In genomic region chr10:44801383-44802327, GRCh38 we compare ENCODE assay signal across 9 cellular contexts.
DNase-seq lines count a peak whose midpoint lies in the region; ATAC-seq, FAIRE-seq and TF ChIP-seq lines count a peak whose summit lies in the region.
"Had no signal": no experiment of that assay in that cellular context is flagged by ENCODE, and none has a peak within 500 bp of the region (broad histone marks: within the 10 kb centered on the region; RNA-seq: fewer than 3 reads in every experiment).

No MANE protein-coding gene starts in this region.

- no peaks in the 10 kb centered on the region for H4K20me1 ChIP-seq in K562 (replicated peaks; ENCODE audit: control insufficient read depth, insufficient read depth, low read length)

- no peak for TF ChIP-seq RAD21 in K562 (CRISPR knock-in tag; conservative IDR thresholded peaks at IDR 0.05 in 1 of 2, IDR thresholded peaks at IDR 0.05 in 1 of 2)

- ATAC-seq in K562 (0 out of 3 replicates have a peak, but pooled peaks have one; percentile 20), GM19023 (IDR thresholded peaks at IDR 0.05; ENCODE audit: unreplicated experiment) (no peak)
- ATAC-seq in natural killer cell treated with Interleukin-12 subunit alpha and Interleukin-12 subunit beta and Interleukin-15 and Interleukin-18, amount 100 ng/mL, for 72 hours: no peak

- POLR2A ChIA-PET in K562 (lab: Yijun Ruan, JAX): interaction anchor here (0.8 to 1.1 kb wide), 2 partner anchors 18 to 23 kb away, joined by 4 to 5 read pairs; no protein-coding TSS in a partner anchor

- no peaks in the 10 kb centered on the region for H3K4me1 Mint-ChIP-seq in natural killer cell treated with Interleukin-12 subunit alpha and Interleukin-12 subunit beta and Interleukin-15 and Interleukin-18, amount 100 ng/mL, for 72 hours (ENCODE audit: low read depth in 2 of 2)

- no peak overlapping the region for H3K4me3 ChIP-seq in K562

- CTCF ChIA-PET in K562 (lab: Yijun Ruan, JAX; ENCODE audit: low intra/inter-chr PET ratio): no interaction called here

- H3K36me3 ChIP-seq in K562 (ENCODE audit: control insufficient read depth, insufficient read depth, low read length): no peaks in the 10 kb centered on the region

- no peaks in the 10 kb centered on the region for H3K36me3 Mint-ChIP-seq in natural killer cell treated with Interleukin-12 subunit alpha and Interleukin-12 subunit beta and Interleukin-15 and Interleukin-18, amount 100 ng/mL, for 72 hours

- DNase-seq in ACHN: peak; percentile 99
- peak; percentile 89 for DNase-seq in NCI-H1092 treated with DMSO at 0.1 percent for 48 hours (lab: John Stamatoyannopoulos, UW)
- no peak for DNase-seq in K562 (ENCODE audit: extremely low read depth in 1 of 4, low spot score in 3 of 4)
- DNase-seq in kidney tubule cell (ENCODE audit: low spot score): peak; percentile 99
- no peak for DNase-seq in activated effector memory CD4-positive, alpha-beta T cell treated with anti-CD3 and anti-CD28 coated beads, Interleukin-2, amount 50 U/mL, for 16 hours
- no peak for DNase-seq in natural killer cell treated with Interleukin-12 subunit alpha and Interleukin-12 subunit beta and Interleukin-15 and Interleukin-18, amount 100 ng/mL, for 72 hours (ENCODE audit: low spot score)
- no peak for DNase-seq in activated CD4-positive, alpha-beta T cell treated with anti-CD3 and anti-CD28 coated beads, Interleukin-2, amount 50 U/mL, for 4 hours

- no peak for TF ChIP-seq CTCF in K562 (IDR thresholded peaks at IDR 0.05 in 2 of 3, conservative IDR thresholded peaks at IDR 0.05 in 1 of 3; ENCODE audit: insufficient read depth in 2 of 3, low read depth in 1 of 3, low read length in 3 of 3)

- TF ChIP-seq POLR2A in K562 (conservative IDR thresholded peaks at IDR 0.05): no peak

- no peak overlapping the region for H2AFZ ChIP-seq in K562 (ENCODE audit: low read depth, low read length)

- H3K4me2 ChIP-seq in K562 (ENCODE audit: insufficient read depth, low read length): no peak overlapping the region

- H3K9me3 ChIP-seq in K562 (replicated peaks; ENCODE audit: control insufficient read depth, insufficient read depth, low read depth, low read length): no peaks in the 10 kb centered on the region

- 0 out of 5 replicates have a peak, but pooled peaks cover 0 to 3% of the 10 kb centered on the region in 2 experiments for H3K27me3 ChIP-seq in K562 (ENCODE audit: control insufficient read depth in 2 of 2, insufficient read depth in 2 of 2, low read length in 2 of 2)

- no peak overlapping the region for H3K4me3 Mint-ChIP-seq in natural killer cell treated with Interleukin-12 subunit alpha and Interleukin-12 subunit beta and Interleukin-15 and Interleukin-18, amount 100 ng/mL, for 72 hours

- WGBS in K562 (ENCODE audit: insufficient coverage, low coverage, missing lambda C conversion rate): under 1% methylated on average over 6 of the region's 6 CpGs

- BruUV-seq in K562 (replicated peaks; lab: Mats Ljungman, UMichigan): no TSS peak

- H3K9ac ChIP-seq in K562 (ENCODE audit: insufficient read depth in 1 of 2, low read depth in 2 of 2, low read length in 2 of 2): no peak overlapping the region

- no peak for FAIRE-seq in K562 (lab: Jason Lieb, UNC)
- FAIRE-seq: colon had no signal

- no peaks in the 10 kb centered on the region for H3K4me1 ChIP-seq in K562 (replicated peaks in 1 of 2; ENCODE audit: control insufficient read depth in 2 of 2, insufficient read depth in 2 of 2, low read length in 2 of 2)

- no peaks in the 10 kb centered on the region for H3K9me1 ChIP-seq in K562 (ENCODE audit: control insufficient read depth, insufficient read depth, low read length)

- in situ Hi-C loops in ACHN (cut with HindIII; ENCODE audit: low pct_ligation_motif_present, low pct_unique_long_range_greater_than_20kb, low sequenced_read_pairs) (no loop called here), K562 (cut with MboI) (no loop called here)

- intact Hi-C loops in K562 (cut with micrococcal nuclease): no loop called here

- no peak overlapping the region for H3K27ac Mint-ChIP-seq in natural killer cell treated with Interleukin-12 subunit alpha and Interleukin-12 subunit beta and Interleukin-15 and Interleukin-18, amount 100 ng/mL, for 72 hours

- no peak for TF ChIP-seq EP300 in K562 (IDR thresholded peaks at IDR 0.05; ENCODE audit: low read length)

- no peak overlapping the region for H3K27ac ChIP-seq in K562 (ENCODE audit: extremely low read depth, low read depth, low read length)

- H3K9me3 Mint-ChIP-seq in natural killer cell treated with Interleukin-12 subunit alpha and Interleukin-12 subunit beta and Interleukin-15 and Interleukin-18, amount 100 ng/mL, for 72 hours: no peaks in the 10 kb centered on the region

- no peaks in the 10 kb centered on the region for H3K79me2 ChIP-seq in K562 (ENCODE audit: control insufficient read depth, insufficient read depth, low read length)

- H3K27me3 Mint-ChIP-seq in natural killer cell treated with Interleukin-12 subunit alpha and Interleukin-12 subunit beta and Interleukin-15 and Interleukin-18, amount 100 ng/mL, for 72 hours: peaks cover 30 to 44% of the 10 kb centered on the region in 2 donors

TF ChIP-seq in K562, 482 proteins besides CTCF, POLR2A, EP300 and RAD21:
- no peak for TF ChIP-seq MAFG (tag; conservative IDR thresholded peaks at IDR 0.05)
- TF ChIP-seq ZBTB8A (IDR thresholded peaks at IDR 0.05; ENCODE audit: partially characterized antibody): no peak
- no peak for TF ChIP-seq ZNF76 (CRISPR knock-in tag; IDR thresholded peaks at IDR 0.05; ENCODE audit: borderline replicate concordance)
- no peak for TF ChIP-seq ZSCAN32 (CRISPR knock-in tag; IDR thresholded peaks at IDR 0.05)
- no peak for TF ChIP-seq RAD51 (IDR thresholded peaks at IDR 0.05; ENCODE audit: borderline replicate concordance, low read depth)
- peak; percentile 65 for TF ChIP-seq NFIC (IDR thresholded peaks at IDR 0.05)
- TF ChIP-seq PTBP1 (IDR thresholded peaks at IDR 0.05; ENCODE audit: low read depth, low read length): no peak
- no peak for TF ChIP-seq KDM4B (IDR thresholded peaks at IDR 0.05; ENCODE audit: borderline replicate concordance in 2 of 2, low read depth in 1 of 2)

Comparison
In these comparisons a context has a peak if more than half of its experiments do, and no peak if none do; other contexts are left out.
1. DNase-seq: peak in ACHN (single experiment), NCI-H1092 treated with DMSO at 0.1 percent for 48 hours (single experiment) and kidney tubule cell (single experiment); none in K562 (0 of 4), activated effector memory CD4-positive, alpha-beta T cell treated with anti-CD3 and anti-CD28 coated beads, Interleukin-2, amount 50 U/mL, for 16 hours (single experiment), natural killer cell treated with Interleukin-12 subunit alpha and Interleukin-12 subunit beta and Interleukin-15 and Interleukin-18, amount 100 ng/mL, for 72 hours (single experiment) and activated CD4-positive, alpha-beta T cell treated with anti-CD3 and anti-CD28 coated beads, Interleukin-2, amount 50 U/mL, for 4 hours (0 of 2).